8 cellular contexts compared by ENCODE assay signal in the genomic region with DNA sequence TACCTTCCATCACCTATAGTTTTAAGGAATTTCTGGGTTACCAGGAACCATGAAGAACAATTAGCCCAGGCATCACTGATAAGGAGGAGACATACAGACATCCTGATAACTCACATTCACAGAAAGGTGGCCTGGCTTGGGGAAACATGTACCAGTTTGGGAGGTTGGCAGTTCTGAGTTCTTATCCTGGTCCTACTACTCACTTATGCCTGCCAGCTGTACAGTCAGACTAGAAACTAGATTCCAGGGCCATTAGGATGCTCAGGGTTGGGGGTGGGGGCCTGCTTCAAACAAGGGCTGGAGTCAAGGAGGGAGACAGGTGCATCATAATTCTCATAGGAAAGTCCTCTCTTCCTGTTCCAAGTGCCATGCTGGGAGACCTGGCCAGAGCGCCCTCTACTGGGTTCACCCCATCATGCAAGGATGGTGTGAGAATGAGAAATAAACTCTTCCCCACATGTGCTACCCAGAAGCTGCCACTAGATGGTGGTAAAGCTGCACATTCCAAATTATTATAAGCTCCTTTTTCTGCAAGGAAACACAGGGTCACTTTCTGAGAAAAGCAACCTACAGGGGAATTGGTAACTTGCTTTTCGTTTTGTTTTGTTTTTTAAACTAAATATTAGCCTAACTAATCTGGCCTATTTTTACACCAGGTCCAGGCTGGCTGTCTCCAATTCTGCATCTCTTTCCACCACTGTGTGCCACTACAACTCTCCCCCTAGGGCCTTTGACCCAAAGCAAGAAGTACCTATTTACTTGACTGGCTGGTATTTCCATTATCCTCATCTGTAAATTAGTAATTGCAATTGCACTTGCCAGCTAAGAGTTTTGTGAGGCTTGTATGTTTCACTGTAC. TPM values are rescaled to one million over a fixed set of nuclear protein-coding genes. Genes with fewer than 3 reads are reported as not detected.
DNase-seq lines count a peak whose midpoint lies in the region; ATAC-seq, FAIRE-seq and TF ChIP-seq lines count a peak whose summit lies in the region.

No MANE protein-coding gene starts in this region.

- H3K27me3 ChIP-seq in A673 (replicated peaks; ENCODE audit: insufficient read depth, low read depth, low read length, poor library complexity), result no peaks in the 10 kb centered on the region
- no peaks in the 10 kb centered on the region for H3K27me3 ChIP-seq in liver (ENCODE audit: control insufficient read depth in 4 of 4, insufficient read depth in 4 of 4, low read length in 3 of 4)

- H3K9me3 ChIP-seq in A673 (ENCODE audit: low read depth, low read length, poor library complexity, severe bottlenecking), result no peaks in the 10 kb centered on the region
- no peaks in the 10 kb centered on the region for H3K9me3 ChIP-seq in liver (ENCODE audit: control insufficient read depth in 4 of 4, low read length in 3 of 4)

- H3K36me3 ChIP-seq in A673 (ENCODE audit: insufficient read depth, low read length, poor library complexity, severe bottlenecking) (no peaks in the 10 kb centered on the region), liver (ENCODE audit: control insufficient read depth in 4 of 4, insufficient read depth in 3 of 4, low read depth in 1 of 4, low read length in 3 of 4) (peaks cover 0 to 10% (median 3%) of the 10 kb centered on the region in 4 donors)

- CTCF ChIA-PET in A673 (lab: Charles Lee) (interaction anchor here (0.5 to 1.7 kb wide), 25 partner anchors 12 to 756 kb away, joined by 3 to 15 read pairs (median 4); a partner anchor contains a TSS), activated B cell treated with CpG ODN at 0.5 μM for 24 hours (lab: Charles Lee) (interaction anchor here (0.8 to 3.1 kb wide), 32 partner anchors 8 to 182 kb away, joined by 3 to 31 read pairs (median 4); a partner anchor contains a TSS)

- H3K4me3 ChIP-seq in A673 (ENCODE audit: low read depth, low read length, poor library complexity, severe bottlenecking) (no peak overlapping the region), coronary artery (no peak overlapping the region), liver (ENCODE audit: low read depth in 1 of 3, low read length in 3 of 3) (no peak overlapping the region)

- ATAC-seq in activated B cell treated with CpG ODN at 0.5 μM for 24 hours (ENCODE audit: low read depth) (peak; percentile 72), HG03108 (IDR thresholded peaks at IDR 0.05; ENCODE audit: unreplicated experiment) (no peak)

- BruUV-seq in A673 (replicated peaks; lab: Mats Ljungman, UMichigan), result no TSS peak

- no peak overlapping the region for H3K27ac ChIP-seq in A673 (ENCODE audit: low read depth, low read length, poor library complexity, severe bottlenecking)
- H3K27ac ChIP-seq in coronary artery, result no peak overlapping the region
- no peak overlapping the region for H3K27ac ChIP-seq in liver (ENCODE audit: low read depth in 1 of 2, low read length in 2 of 2)

- no peaks in the 10 kb centered on the region for H3K27me3 Mint-ChIP-seq in activated B cell treated with CpG ODN at 0.5 μM for 24 hours

- 8% methylated on average over 2 of the region's 2 CpGs for WGBS in liver

- intact Hi-C loops in A673 (cut with micrococcal nuclease; ENCODE audit: unreplicated experiment) (loop anchor here (2.0 to 10.0 kb wide), 2 partner anchors 38 to 162 kb away; no protein-coding TSS in a partner anchor), activated B cell treated with CpG ODN at 0.5 μM for 24 hours (cut with micrococcal nuclease) (loop anchor here (1.0 kb wide), 3 partner anchors 39 to 182 kb away; no protein-coding TSS in a partner anchor)

- TF ChIP-seq POLR2A in GM12892 (IDR thresholded peaks at IDR 0.05; ENCODE audit: low read depth, low read length), result no peak

- no peak overlapping the region for H3K4me3 Mint-ChIP-seq in activated B cell treated with CpG ODN at 0.5 μM for 24 hours

- TF ChIP-seq CTCF in A673 (conservative IDR thresholded peaks at IDR 0.05; ENCODE audit: low read depth, low read length) (peak; percentile 99), activated B cell treated with CpG ODN at 0.5 μM for 24 hours (IDR thresholded peaks at IDR 0.05) (peak; percentile 34), coronary artery (IDR thresholded peaks at IDR 0.05) (peak; percentile 50), liver (IDR thresholded peaks at IDR 0.05; ENCODE audit: low read depth, low read length, missing input control) (peak; percentile 100)

- DNase-seq in A673 (ENCODE audit: low spot score) (peak; percentile 86), GM12892 (ENCODE audit: insufficient read length) (peak; percentile 29), NCI-H345 treated with DMSO at 0.1 percent for 48 hours (lab: John Stamatoyannopoulos, UW; ENCODE audit: unreplicated experiment) (peak; percentile 91), activated B cell treated with CpG ODN at 0.5 μM for 24 hours (no peak), coronary artery (ENCODE audit: low spot score) (no peak)
- DNase-seq in stimulated activated CD8-positive, alpha-beta memory T cell treated with anti-CD3 and anti-CD28 coated beads, Interleukin-4, amount 100 ng/mL, for 48 hours, result peak; percentile 82

- H3K36me3 Mint-ChIP-seq in activated B cell treated with CpG ODN at 0.5 μM for 24 hours (ENCODE audit: low read depth), result peaks cover 84% of the 10 kb centered on the region

- FAIRE-seq in GM12892 (lab: Jason Lieb, UNC), result peak; percentile 70

- H3K27ac Mint-ChIP-seq in activated B cell treated with CpG ODN at 0.5 μM for 24 hours, result peak overlapping the region; percentile 59

- peaks cover 29% of the 10 kb centered on the region for H3K4me1 Mint-ChIP-seq in activated B cell treated with CpG ODN at 0.5 μM for 24 hours

- no peaks in the 10 kb centered on the region for H3K9me3 Mint-ChIP-seq in activated B cell treated with CpG ODN at 0.5 μM for 24 hours

- POLR2A ChIA-PET in A673 (lab: Charles Lee; ENCODE audit: low non-redundant PET) (interaction anchor here (0.6 to 0.7 kb wide), 2 partner anchors 92 to 146 kb away, joined by 3 read pairs; no protein-coding TSS in a partner anchor), activated B cell treated with CpG ODN at 0.5 μM for 24 hours (lab: Charles Lee) (interaction anchor here (1.0 to 4.8 kb wide), 2 partner anchors 14 to 192 kb away, joined by 5 to 33 read pairs; a partner anchor contains a TSS)

- H3K4me1 ChIP-seq in A673 (ENCODE audit: insufficient read depth, low read length, poor library complexity, severe bottlenecking) (no peaks in the 10 kb centered on the region), liver (ENCODE audit: control insufficient read depth in 4 of 4, insufficient read depth in 4 of 4, low read length in 3 of 4) (peaks cover 0 to 25% (median 15%) of the 10 kb centered on the region in 4 donors)

- H3K9ac ChIP-seq in liver (ENCODE audit: low read depth in 1 of 2, low read length in 2 of 2), result no peak overlapping the region

- peak; percentile 96 to 97 for TF ChIP-seq RAD21 in liver (IDR thresholded peaks at IDR 0.05)

TF ChIP-seq in liver, 16 proteins besides CTCF, POLR2A, EP300 and RAD21:
- TF ChIP-seq HNF4A (conservative IDR thresholded peaks at IDR 0.05) (peak in 1 of 2 donors; percentile 13), YY1 (IDR thresholded peaks at IDR 0.05) (no peak), RXRA (IDR thresholded peaks at IDR 0.05) (peak in 1 of 2 donors; percentile 52)

RNA-seq across cellular contexts. Expression of a gene that starts 14.5 kb away (rescaled TPM):
- total RNA-seq in A673 (2021), result not detected in 2 replicates
- polyA plus RNA-seq in GM12892 (2012; ENCODE audit: missing spikeins), result 66.3 TPM
- 46.0 and 51.9 TPM in 2 replicates for total RNA-seq in activated B cell treated with CpG ODN at 0.5 μM for 24 hours
- 1 to 10 TPM; 4.9 to 8.8 TPM for total RNA-seq in liver
- polyA plus RNA-seq in liver, result 1 to 10 TPM; 3.3 to 9.4 TPM

RNA-seq across cellular contexts. Expression of a gene that starts 54.5 kb away (rescaled TPM):
- total RNA-seq in A673 (2021) (36.9 and 42.6 TPM in 2 replicates), activated B cell treated with CpG ODN at 0.5 μM for 24 hours (23.1 and 27.2 TPM in 2 replicates), liver (1 to 10 TPM; 4.5 to 9.5 TPM)
- polyA plus RNA-seq in GM12892 (2012; ENCODE audit: missing spikeins), result 45.9 TPM
- 1 to 10 TPM; 3.8 to 6.3 TPM for polyA plus RNA-seq in liver

Comparison
In these comparisons a context has a peak if more than half of its experiments do, and no peak if none do; other contexts are left out.
1. DNase-seq: peak in A673 (single experiment), GM12892 (single experiment), NCI-H345 treated with DMSO at 0.1 percent for 48 hours (single experiment) and stimulated activated CD8-positive, alpha-beta memory T cell treated with anti-CD3 and anti-CD28 coated beads, Interleukin-4, amount 100 ng/mL, for 48 hours (single experiment); none in activated B cell treated with CpG ODN at 0.5 μM for 24 hours (single experiment) and coronary artery (single experiment).
2. CTCF ChIP-seq: peak in every context shown above with its lines; median percentile 100 in liver; 99 in A673; 50 in coronary artery; 34 in activated B cell treated with CpG ODN at 0.5 μM for 24 hours.